ENCODE assay signal across 16 cellular contexts in genomic region chr10:88125766-88126165, GRCh38.
DNase-seq lines count a peak whose midpoint lies in the region; ATAC-seq lines count a peak whose summit lies in the region.
"Had no signal": no experiment of that assay in that cellular context is flagged by ENCODE, and none has a peak within 500 bp of the region (broad histone marks: within the 10 kb centered on the region; RNA-seq: fewer than 3 reads in every experiment).

No MANE protein-coding gene starts in this region.

- peaks cover 26% of the 10 kb centered on the region for H3K27me3 Mint-ChIP-seq in activated CD4-positive, alpha-beta T cell treated with anti-CD3 and anti-CD28 coated beads, Interleukin-2, amount 10 ng/mL, durations not matched to agents 24 days and 14 days
- no peaks in the 10 kb centered on the region for H3K27me3 Mint-ChIP-seq in dendritic cell treated with granulocyte-macrophage colony-stimulating factor and Interleukin-4, amounts not matched to agents 40 ng/mL and 50 ng/mL, for 4 days

- no peak overlapping the region for H3K27ac Mint-ChIP-seq in activated CD4-positive, alpha-beta T cell treated with anti-CD3 and anti-CD28 coated beads, Interleukin-2, amount 10 ng/mL, durations not matched to agents 24 days and 14 days
- H3K27ac Mint-ChIP-seq in dendritic cell treated with granulocyte-macrophage colony-stimulating factor and Interleukin-4, amounts not matched to agents 40 ng/mL and 50 ng/mL, for 4 days: peak overlapping the region; percentile 59
- H3K27ac Mint-ChIP-seq: CD14-positive monocyte; CD8-positive, alpha-beta T cell had no signal

- no peaks in the 10 kb centered on the region for H3K36me3 Mint-ChIP-seq in activated CD4-positive, alpha-beta T cell treated with anti-CD3 and anti-CD28 coated beads, Interleukin-2, amount 10 ng/mL, durations not matched to agents 24 days and 14 days (ENCODE audit: low read depth)
- no peaks in the 10 kb centered on the region for H3K36me3 Mint-ChIP-seq in dendritic cell treated with granulocyte-macrophage colony-stimulating factor and Interleukin-4, amounts not matched to agents 40 ng/mL and 50 ng/mL, for 4 days (ENCODE audit: low read depth)
- H3K36me3 Mint-ChIP-seq: CD14-positive monocyte; CD8-positive, alpha-beta T cell had no signal

- ATAC-seq in GM18873 (IDR thresholded peaks at IDR 0.05; ENCODE audit: low FRiP score, unreplicated experiment): no peak
- ATAC-seq: A549; CD8-positive, alpha-beta T cell; HCT116; HepG2 had no signal

- intact Hi-C loops in activated CD4-positive, alpha-beta T cell treated with anti-CD3 and anti-CD28 coated beads, Interleukin-2, amount 10 ng/mL, durations not matched to agents 24 days and 14 days (cut with micrococcal nuclease): no loop called here
- intact Hi-C loops in dendritic cell treated with granulocyte-macrophage colony-stimulating factor and Interleukin-4, amounts not matched to agents 40 ng/mL and 50 ng/mL, for 4 days (cut with micrococcal nuclease): no loop called here

- peaks cover 4% of the 10 kb centered on the region for H3K4me1 Mint-ChIP-seq in activated CD4-positive, alpha-beta T cell treated with anti-CD3 and anti-CD28 coated beads, Interleukin-2, amount 10 ng/mL, durations not matched to agents 24 days and 14 days
- H3K4me1 Mint-ChIP-seq in dendritic cell treated with granulocyte-macrophage colony-stimulating factor and Interleukin-4, amounts not matched to agents 40 ng/mL and 50 ng/mL, for 4 days (ENCODE audit: low read depth): peaks cover 41% of the 10 kb centered on the region

- peak; percentile 31 for DNase-seq in activated CD4-positive, alpha-beta T cell treated with anti-CD3 and anti-CD28 coated beads, Interleukin-2, amount 10 ng/mL, durations not matched to agents 24 days and 14 days
- DNase-seq in activated CD4-positive, alpha-beta T cell treated with anti-CD3 and anti-CD28 coated beads, Interleukin-2, amount 50 U/mL, for 4 hours: no peak
- DNase-seq in LHCN-M2 (ENCODE audit: low read depth): peak; percentile 39
- no peak for DNase-seq in NCI-H2107 (lab: John Stamatoyannopoulos, UW)
- DNase-seq in mucosa of gallbladder (ENCODE audit: low spot score): no peak
- DNase-seq: CD8-positive, alpha-beta T cell; COR-L47; DMS53; EL; GM23248 had no signal

- peaks cover 23% of the 10 kb centered on the region for H3K9me3 Mint-ChIP-seq in activated CD4-positive, alpha-beta T cell treated with anti-CD3 and anti-CD28 coated beads, Interleukin-2, amount 10 ng/mL, durations not matched to agents 24 days and 14 days
- H3K9me3 Mint-ChIP-seq in dendritic cell treated with granulocyte-macrophage colony-stimulating factor and Interleukin-4, amounts not matched to agents 40 ng/mL and 50 ng/mL, for 4 days: no peaks in the 10 kb centered on the region
- H3K9me3 Mint-ChIP-seq: CD8-positive, alpha-beta T cell had no signal

- H3K4me3 Mint-ChIP-seq in activated CD4-positive, alpha-beta T cell treated with anti-CD3 and anti-CD28 coated beads, Interleukin-2, amount 10 ng/mL, durations not matched to agents 24 days and 14 days: no peak overlapping the region
- no peak overlapping the region for H3K4me3 Mint-ChIP-seq in dendritic cell treated with granulocyte-macrophage colony-stimulating factor and Interleukin-4, amounts not matched to agents 40 ng/mL and 50 ng/mL, for 4 days
- H3K4me3 Mint-ChIP-seq: CD14-positive monocyte; CD8-positive, alpha-beta T cell had no signal

Comparison
In these comparisons a context has a peak if more than half of its experiments do, and no peak if none do; other contexts are left out.
1. DNase-seq: peak in activated CD4-positive, alpha-beta T cell treated with anti-CD3 and anti-CD28 coated beads, Interleukin-2, amount 10 ng/mL, durations not matched to agents 24 days and 14 days (single experiment) and LHCN-M2 (single experiment); none in activated CD4-positive, alpha-beta T cell treated with anti-CD3 and anti-CD28 coated beads, Interleukin-2, amount 50 U/mL, for 4 hours (0 of 2), NCI-H2107 (single experiment) and mucosa of gallbladder (single experiment).